21 cellular contexts compared by ENCODE assay signal in genomic region chr1:40454873-40455272, GRCh38.
"Had no signal": no experiment of that assay in that cellular context is flagged by ENCODE, and none has a peak within 500 bp of the region (broad histone marks: within the 10 kb centered on the region; RNA-seq: fewer than 3 reads in every experiment).

No MANE protein-coding gene starts in this region.

- H3K4me3 Mint-ChIP-seq: memory B cell; natural killer cell treated with Interleukin-12 subunit alpha and Interleukin-12 subunit beta and Interleukin-15 and Interleukin-18, amount 100 ng/mL, for 72 hours; neural progenitor cell; type B pancreatic cell had no signal

- ATAC-seq: foreskin keratinocyte; gastroesophageal sphincter; heart left ventricle; left lobe of liver; natural killer cell treated with Interleukin-12 subunit alpha and Interleukin-12 subunit beta and Interleukin-15 and Interleukin-18, amount 100 ng/mL, for 72 hours; sciatic nerve; stimulated activated naive CD8-positive, alpha-beta T cell treated with anti-CD3 and anti-CD28 coated beads, Interleukin-15, Interleukin-2, amounts not matched to agents 100 U/mL and 50 U/mL, for 24 hours had no signal

- H3K27me3 Mint-ChIP-seq: memory B cell; natural killer cell treated with Interleukin-12 subunit alpha and Interleukin-12 subunit beta and Interleukin-15 and Interleukin-18, amount 100 ng/mL, for 72 hours; progenitor cell of endocrine pancreas; type B pancreatic cell had no signal

- DNase-seq: dorsolateral prefrontal cortex; effector CD4-positive, alpha-beta T cell; foreskin keratinocyte; heart left ventricle; kidney; stimulated activated CD4-positive, alpha-beta T cell treated with anti-CD3 and anti-CD28 coated beads, Interleukin-12 subunit alpha, Interleukin-12 subunit beta, amount 100 ng/mL, for 4 hours; stimulated activated CD4-positive, alpha-beta T cell treated with anti-CD3 and anti-CD28 coated beads, Interleukin-1b, Interleukin-23, amount 100 ng/mL, for 48 hours; stimulated activated CD4-positive, alpha-beta T cell treated with anti-CD3 and anti-CD28 coated beads, Interleukin-4, amount 100 ng/mL, for 1 hour; stimulated activated CD8-positive, alpha-beta memory T cell treated with anti-CD3 and anti-CD28 coated beads, Interleukin-4, amount 100 ng/mL, for 48 hours; stimulated activated naive CD8-positive, alpha-beta T cell treated with anti-CD3 and anti-CD28 coated beads, Interleukin-15, Interleukin-2, amounts not matched to agents 100 U/mL and 50 U/mL, for 24 hours; substantia nigra; testis; tibial artery had no signal

- H3K27ac Mint-ChIP-seq: memory B cell; natural killer cell treated with Interleukin-12 subunit alpha and Interleukin-12 subunit beta and Interleukin-15 and Interleukin-18, amount 100 ng/mL, for 72 hours; neural progenitor cell; progenitor cell of endocrine pancreas; type B pancreatic cell had no signal
